In genomic region chr14:58244556-58245387, GRCh38 we compare ENCODE assay signal across 8 cellular contexts. TPM values are rescaled to one million over a fixed set of nuclear protein-coding genes. Genes with fewer than 3 reads are reported as not detected.
DNase-seq lines count a peak whose midpoint lies in the region; ATAC-seq and TF ChIP-seq lines count a peak whose summit lies in the region.

PSMA3 (plus strand) TSS chr14:58244843; CDS start chr14:58244921, 78 bp downstream.

- H3K27ac Mint-ChIP-seq in activated naive CD8-positive, alpha-beta T cell treated with anti-CD3 and anti-CD28 coated beads, Interleukin-2, amount 10 ng/mL, durations not matched to agents 7 days and 5 days: peak within 1 kb of the TSS; percentile 94
- H3K27ac Mint-ChIP-seq in glutamatergic neuron (ENCODE audit: unreplicated experiment): peak within 1 kb of the TSS; percentile 97

- H3K4me1 ChIP-seq in osteoblast (ENCODE audit: insufficient read depth, low read length) (peaks cover 23% of the 10 kb centered on the region), thoracic aorta (ENCODE audit: control insufficient read depth in 1 of 2, low read depth in 2 of 2) (peaks cover 17 to 21% of the 10 kb centered on the region in 2 donors)

- peak within 1 kb of the TSS; percentile 84 for H3K4me3 Mint-ChIP-seq in activated naive CD8-positive, alpha-beta T cell treated with anti-CD3 and anti-CD28 coated beads, Interleukin-2, amount 10 ng/mL, durations not matched to agents 7 days and 5 days
- peak within 1 kb of the TSS; percentile 98 for H3K4me3 Mint-ChIP-seq in glutamatergic neuron (ENCODE audit: unreplicated experiment)

- H3K27ac ChIP-seq in SU-DHL-6 (ENCODE audit: low read depth, low read length) (peak within 1 kb of the TSS; percentile 79), osteoblast (ENCODE audit: low read depth, low read length) (peak within 1 kb of the TSS; percentile 96), thoracic aorta (peak within 1 kb of the TSS; percentile 96 to 99)

- DNase-seq in NCI-H128 (lab: John Stamatoyannopoulos, UW; ENCODE audit: unreplicated experiment): peak; percentile 94
- peak; percentile 95 for DNase-seq in activated naive CD8-positive, alpha-beta T cell treated with anti-CD3 and anti-CD28 coated beads, Interleukin-2, amount 10 ng/mL, durations not matched to agents 7 days and 5 days
- DNase-seq in glutamatergic neuron: peak; percentile 98
- DNase-seq in osteoblast (ENCODE audit: insufficient read length, low spot score, missing footprints): peak; percentile 93
- peak; percentile 92 for DNase-seq in thoracic aorta (ENCODE audit: low spot score)

- H3K4me3 ChIP-seq in SU-DHL-6 (ENCODE audit: insufficient read depth, low read length, poor library complexity, severe bottlenecking) (peak within 1 kb of the TSS; percentile 89), osteoblast (ENCODE audit: insufficient read depth, low read length) (peak within 1 kb of the TSS; percentile 89), thoracic aorta (peak within 1 kb of the TSS; percentile 100)

- H3K27me3 Mint-ChIP-seq in activated naive CD8-positive, alpha-beta T cell treated with anti-CD3 and anti-CD28 coated beads, Interleukin-2, amount 10 ng/mL, durations not matched to agents 7 days and 5 days: no peaks in the 10 kb centered on the region
- peaks cover 5% of the 10 kb centered on the region for H3K27me3 Mint-ChIP-seq in glutamatergic neuron (ENCODE audit: unreplicated experiment)

- POLR2A ChIA-PET in activated naive CD8-positive, alpha-beta T cell treated with anti-CD3 and anti-CD28 coated beads, Interleukin-2, amount 10 ng/mL, durations not matched to agents 7 days and 5 days (lab: Charles Lee): interaction anchor here (0.8 to 3.4 kb wide), 7 partner anchors 8 to 183 kb away, joined by 3 to 64 read pairs (median 6); partner anchors contain the start of genes ACTR10, ARID4A, KIAA0586 and TIMM9

- H3K4me1 Mint-ChIP-seq in activated naive CD8-positive, alpha-beta T cell treated with anti-CD3 and anti-CD28 coated beads, Interleukin-2, amount 10 ng/mL, durations not matched to agents 7 days and 5 days: peaks cover 32% of the 10 kb centered on the region
- H3K4me1 Mint-ChIP-seq in glutamatergic neuron (ENCODE audit: low read depth, unreplicated experiment): peaks cover 7% of the 10 kb centered on the region

- H3F3A ChIP-seq in SU-DHL-6 (ENCODE audit: insufficient read depth): peaks cover 18% of the 10 kb centered on the region

- H4K20me1 ChIP-seq in SU-DHL-6 (ENCODE audit: low read depth, low read length): peaks cover 5% of the 10 kb centered on the region; the same call in 1 of the 2 replicates
- H4K20me1 ChIP-seq in osteoblast (ENCODE audit: insufficient read depth, low read length): peaks cover 15% of the 10 kb centered on the region

- H3K9me3 ChIP-seq in SU-DHL-6 (ENCODE audit: insufficient read depth, low read length): no peaks in the 10 kb centered on the region
- no peaks in the 10 kb centered on the region for H3K9me3 ChIP-seq in osteoblast (ENCODE audit: low read depth, low read length)
- no peaks in the 10 kb centered on the region for H3K9me3 ChIP-seq in thoracic aorta

- TF ChIP-seq CTCF in SU-DHL-6 (IDR thresholded peaks at IDR 0.05; ENCODE audit: insufficient read depth, low read length, poor library complexity, severe bottlenecking) (no peak), glutamatergic neuron (IDR thresholded peaks at IDR 0.05; ENCODE audit: partially characterized antibody, unreplicated experiment) (no peak), osteoblast (IDR thresholded peaks at IDR 0.05; ENCODE audit: extremely low read depth, low read depth, low read length) (no peak), thoracic aorta (IDR thresholded peaks at IDR 0.05) (no peak)

- H3K79me2 ChIP-seq in SU-DHL-6 (ENCODE audit: insufficient read depth, low read length) (peaks cover 49% of the 10 kb centered on the region), osteoblast (ENCODE audit: insufficient read depth, low read length) (peaks cover 51% of the 10 kb centered on the region)

- ATAC-seq in HG02678 (IDR thresholded peaks at IDR 0.05; ENCODE audit: unreplicated experiment): peak; percentile 93
- peak; percentile 95 for ATAC-seq in activated naive CD8-positive, alpha-beta T cell treated with anti-CD3 and anti-CD28 coated beads, Interleukin-2, amount 10 ng/mL, durations not matched to agents 7 days and 5 days (ENCODE audit: low read depth)
- peak; percentile 97 for ATAC-seq in thoracic aorta (ENCODE audit: insufficient number of reproducible peaks, low FRiP score, low read depth)

- no peaks in the 10 kb centered on the region for H3K9me3 Mint-ChIP-seq in activated naive CD8-positive, alpha-beta T cell treated with anti-CD3 and anti-CD28 coated beads, Interleukin-2, amount 10 ng/mL, durations not matched to agents 7 days and 5 days
- peaks cover 8% of the 10 kb centered on the region for H3K9me3 Mint-ChIP-seq in glutamatergic neuron (ENCODE audit: unreplicated experiment)

- peaks cover 7% of the 10 kb centered on the region for H3K36me3 Mint-ChIP-seq in activated naive CD8-positive, alpha-beta T cell treated with anti-CD3 and anti-CD28 coated beads, Interleukin-2, amount 10 ng/mL, durations not matched to agents 7 days and 5 days
- peaks cover 2% of the 10 kb centered on the region for H3K36me3 Mint-ChIP-seq in glutamatergic neuron (ENCODE audit: unreplicated experiment)

- H3K4me2 ChIP-seq in SU-DHL-6 (ENCODE audit: low read depth, low read length, poor library complexity, severe bottlenecking) (peak within 1 kb of the TSS; percentile 97), osteoblast (ENCODE audit: insufficient read depth, low read length) (peak within 1 kb of the TSS; percentile 100)

- H3K9me2 ChIP-seq in SU-DHL-6 (replicated peaks; ENCODE audit: insufficient read depth, low read length): no peaks in the 10 kb centered on the region

- H3K27me3 ChIP-seq in SU-DHL-6 (ENCODE audit: low read length) (no peaks in the 10 kb centered on the region), osteoblast (ENCODE audit: insufficient read depth, low read length) (no peaks in the 10 kb centered on the region), thoracic aorta (replicated peaks; ENCODE audit: insufficient read depth) (no peaks in the 10 kb centered on the region)

- TF ChIP-seq POLR2A in GM10847 (IDR thresholded peaks at IDR 0.05; ENCODE audit: extremely low read depth, insufficient read length): peak; percentile 86

- H2AFZ ChIP-seq in SU-DHL-6 (ENCODE audit: low read depth, low read length, severe bottlenecking) (peak within 1 kb of the TSS; percentile 80), osteoblast (ENCODE audit: low read length) (peak within 1 kb of the TSS; percentile 99)

- H3K36me3 ChIP-seq in SU-DHL-6 (ENCODE audit: low read length) (0 out of 2 replicates have a peak, but pooled peaks cover 2% of the 10 kb centered on the region), osteoblast (ENCODE audit: insufficient read depth, low read length) (peaks cover 3% of the 10 kb centered on the region), thoracic aorta (no peaks in the 10 kb centered on the region)

- peak within 1 kb of the TSS; percentile 87 for H3K9ac ChIP-seq in SU-DHL-6 (ENCODE audit: low read length)

RNA-seq across cellular contexts. Expression of gene PSMA3, which starts in this region (rescaled TPM):
- 100 to 1,000 TPM; 189 to 203 TPM for total RNA-seq in activated naive CD8-positive, alpha-beta T cell treated with anti-CD3 and anti-CD28 coated beads, Interleukin-2, amount 10 ng/mL, durations not matched to agents 7 days and 5 days
- total RNA-seq in glutamatergic neuron (ENCODE audit: unreplicated experiment) (116 TPM), osteoblast (76.7 and 83.1 TPM in 2 replicates), thoracic aorta (10 to 100 TPM; 91.5 to 93.0 TPM)

Comparison
In these comparisons a context has a peak if more than half of its experiments do, and no peak if none do; other contexts are left out.
1. Peak in every context shown above with its lines: DNase-seq, ATAC-seq, H3K4me3 ChIP-seq and H3K27ac ChIP-seq.